Comparison of ENCODE assay signal across 27 cellular contexts in the genomic region with DNA sequence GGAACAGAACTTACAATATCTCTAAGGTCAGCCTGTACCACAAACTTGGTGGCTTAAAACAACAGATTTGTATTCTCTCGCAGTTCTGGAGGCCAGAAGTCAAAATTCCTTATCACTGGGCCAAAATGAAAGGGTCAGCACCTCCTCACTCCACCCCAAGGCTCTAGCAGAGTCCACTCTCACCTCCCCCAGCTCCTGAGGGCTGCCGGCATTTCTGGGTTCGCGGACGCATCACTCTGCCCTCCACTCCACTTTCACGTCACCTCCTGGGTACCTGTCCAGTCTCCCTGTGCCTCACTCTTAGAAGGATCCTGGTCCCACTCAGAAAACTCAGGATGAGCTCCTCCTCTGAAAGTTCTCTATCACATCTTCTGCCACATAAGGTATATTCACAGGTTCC.
"Had no signal": no experiment of that assay in that cellular context is flagged by ENCODE, and none has a peak within 500 bp of the region (broad histone marks: within the 10 kb centered on the region; RNA-seq: fewer than 3 reads in every experiment).

No MANE protein-coding gene starts in this region.

- H3K4me3 Mint-ChIP-seq: stimulated activated effector memory CD8-positive, alpha-beta T cell treated with anti-CD3 and anti-CD28 coated beads, Interleukin-12 subunit alpha, Interleukin-12 subunit beta, amount 100 ng/mL, for 72 hours; stimulated activated memory B cell treated with anti-CD40 and anti-IgM and Interleukin-4, amounts not matched to agents 10 μg/mL and 1 μg/mL and 100 μg/mL, for 72 hours; stimulated activated naive B cell treated with anti-CD40 and anti-IgM and Interleukin-4, amounts not matched to agents 10 μg/mL and 1 μg/mL and 100 μg/mL, for 72 hours; stimulated activated naive CD8-positive, alpha-beta T cell treated with anti-CD3 and anti-CD28 coated beads, Interleukin-15, amount 100 ng/mL, for 72 hours; stimulated activated naive CD8-positive, alpha-beta T cell treated with anti-CD3 and anti-CD28 coated beads, Interleukin-15, Interleukin-2, amounts not matched to agents 100 ng/mL and 50 ng/mL, for 24 hours; type B pancreatic cell had no signal

- H3K27ac ChIP-seq: stomach, suprapubic skin, testis, thoracic aorta, thyroid gland, tibial artery, tibial nerve, transverse colon, upper lobe of left lung, upper lobe of right lung, uterus had no signal

- DNase-seq: stimulated activated CD4-positive, alpha-beta T cell treated with anti-CD3 and anti-CD28 coated beads, Interleukin-2, amount 100 ng/mL, for 48 hours; stimulated activated CD4-positive, alpha-beta T cell treated with anti-CD3 and anti-CD28 coated beads, Interleukin-4, amount 100 ng/mL, for 1 hour; stimulated activated CD4-positive, alpha-beta T cell treated with anti-CD3 and anti-CD28 coated beads, Interleukin-4, amount 100 ng/mL, for 24 hours; stimulated activated CD4-positive, alpha-beta T cell treated with anti-CD3 and anti-CD28 coated beads, Interleukin-4, amount 100 ng/mL, for 4 hours; stimulated activated CD8-positive, alpha-beta memory T cell treated with anti-CD3 and anti-CD28 coated beads, Interleukin-4, amount 100 ng/mL, for 48 hours; stimulated activated naive B cell treated with anti-CD40 and anti-IgM and Interleukin-4, amounts not matched to agents 10 μg/mL and 1 μg/mL and 100 μg/mL, for 72 hours; stimulated activated naive CD4-positive, alpha-beta T cell; stimulated activated naive CD4-positive, alpha-beta T cell treated with Interleukin-2 at 50 U/mL for 16 hours; stimulated activated naive CD8-positive, alpha-beta T cell treated with anti-CD3 and anti-CD28 coated beads, Interleukin-15, amount 100 ng/mL, for 72 hours; stimulated activated naive CD8-positive, alpha-beta T cell treated with anti-CD3 and anti-CD28 coated beads, Interleukin-15, Interleukin-2, amounts not matched to agents 100 U/mL and 50 U/mL, for 24 hours; stomach; substantia nigra; testis; thyroid gland; tibial artery; transverse colon; trophoblast cell; upper lobe of left lung; upper lobe of right lung; uterus had no signal

- H3K4me1 ChIP-seq: stomach, suprapubic skin, testis, tibial artery, tibial nerve, transverse colon, upper lobe of left lung, upper lobe of right lung, uterus had no signal

- H3K4me1 Mint-ChIP-seq: stimulated activated memory B cell treated with anti-CD40 and anti-IgM and Interleukin-4, amounts not matched to agents 10 μg/mL and 1 μg/mL and 100 μg/mL, for 72 hours; stimulated activated naive B cell treated with anti-CD40 and anti-IgM and Interleukin-4, amounts not matched to agents 10 μg/mL and 1 μg/mL and 100 μg/mL, for 72 hours; stimulated activated naive CD8-positive, alpha-beta T cell treated with anti-CD3 and anti-CD28 coated beads, Interleukin-15, amount 100 ng/mL, for 72 hours had no signal

- H3K27me3 ChIP-seq: stomach, suprapubic skin, testis, thyroid gland, tibial artery, tibial nerve, transverse colon, upper lobe of left lung, upper lobe of right lung, uterus had no signal

- H3K27me3 Mint-ChIP-seq: stimulated activated memory B cell treated with anti-CD40 and anti-IgM and Interleukin-4, amounts not matched to agents 10 μg/mL and 1 μg/mL and 100 μg/mL, for 72 hours; stimulated activated naive CD8-positive, alpha-beta T cell treated with anti-CD3 and anti-CD28 coated beads, Interleukin-15, Interleukin-2, amounts not matched to agents 100 ng/mL and 50 ng/mL, for 24 hours had no signal

- H3K9me3 ChIP-seq: suprapubic skin, testis, thyroid gland, transverse colon, upper lobe of right lung, uterus had no signal

- H3K36me3 ChIP-seq: stomach, suprapubic skin, thoracic aorta, thyroid gland, tibial artery, tibial nerve, transverse colon, upper lobe of left lung, upper lobe of right lung, uterus had no signal

- ATAC-seq: stimulated activated effector memory CD8-positive, alpha-beta T cell treated with anti-CD3 and anti-CD28 coated beads, Interleukin-12 subunit alpha, Interleukin-12 subunit beta, amount 100 ng/mL, for 72 hours; stimulated activated memory B cell treated with anti-CD40 and anti-IgM and Interleukin-4, amounts not matched to agents 10 μg/mL and 1 μg/mL and 100 μg/mL, for 72 hours; stimulated activated naive B cell treated with anti-CD40 and anti-IgM and Interleukin-4, amounts not matched to agents 10 μg/mL and 1 μg/mL and 100 μg/mL, for 72 hours; stimulated activated naive CD8-positive, alpha-beta T cell treated with anti-CD3 and anti-CD28 coated beads, Interleukin-15, amount 100 ng/mL, for 72 hours; stimulated activated naive CD8-positive, alpha-beta T cell treated with anti-CD3 and anti-CD28 coated beads, Interleukin-15, Interleukin-2, amounts not matched to agents 100 U/mL and 50 U/mL, for 24 hours; upper lobe of right lung had no signal

- H3K4me3 ChIP-seq: stomach, suprapubic skin, testis, thoracic aorta, thyroid gland, tibial artery, tibial nerve, transverse colon, upper lobe of left lung, upper lobe of right lung, uterus had no signal

- H3K36me3 Mint-ChIP-seq: stimulated activated memory B cell treated with anti-CD40 and anti-IgM and Interleukin-4, amounts not matched to agents 10 μg/mL and 1 μg/mL and 100 μg/mL, for 72 hours; stimulated activated naive B cell treated with anti-CD40 and anti-IgM and Interleukin-4, amounts not matched to agents 10 μg/mL and 1 μg/mL and 100 μg/mL, for 72 hours; type B pancreatic cell had no signal

- H3K27ac Mint-ChIP-seq: stimulated activated effector memory CD8-positive, alpha-beta T cell treated with anti-CD3 and anti-CD28 coated beads, Interleukin-12 subunit alpha, Interleukin-12 subunit beta, amount 100 ng/mL, for 72 hours; stimulated activated memory B cell treated with anti-CD40 and anti-IgM and Interleukin-4, amounts not matched to agents 10 μg/mL and 1 μg/mL and 100 μg/mL, for 72 hours; stimulated activated naive B cell treated with anti-CD40 and anti-IgM and Interleukin-4, amounts not matched to agents 10 μg/mL and 1 μg/mL and 100 μg/mL, for 72 hours; stimulated activated naive CD8-positive, alpha-beta T cell treated with anti-CD3 and anti-CD28 coated beads, Interleukin-15, amount 100 ng/mL, for 72 hours; stimulated activated naive CD8-positive, alpha-beta T cell treated with anti-CD3 and anti-CD28 coated beads, Interleukin-15, Interleukin-2, amounts not matched to agents 100 ng/mL and 50 ng/mL, for 24 hours; type B pancreatic cell had no signal
